In the genomic region with DNA sequence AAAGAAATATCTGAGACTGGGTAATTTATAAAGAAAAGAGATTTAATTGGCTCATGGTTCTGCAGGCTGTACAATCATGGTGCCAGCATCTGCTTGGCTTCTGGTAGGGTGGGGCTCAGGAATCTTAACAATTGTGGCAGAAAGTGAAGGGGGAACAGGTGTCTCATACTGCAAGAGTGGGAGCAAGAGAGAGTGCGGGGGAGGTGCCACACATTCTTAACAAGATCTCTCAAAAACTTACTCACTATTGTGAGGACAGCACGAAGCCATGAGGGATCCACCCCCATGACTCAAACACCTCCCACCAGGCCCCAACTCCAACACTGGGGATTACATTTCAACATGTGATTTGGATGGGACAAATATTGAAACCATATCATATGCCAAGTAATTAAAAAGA, we compare ENCODE assay signal across 18 cellular contexts.
DNase-seq lines count a peak whose midpoint lies in the region; ATAC-seq and TF ChIP-seq lines count a peak whose summit lies in the region.
"Had no signal": no experiment of that assay in that cellular context is flagged by ENCODE, and none has a peak within 500 bp of the region (broad histone marks: within the 10 kb centered on the region; RNA-seq: fewer than 3 reads in every experiment).

No MANE protein-coding gene starts in this region.

- POLR2A ChIA-PET in HEK293 (lab: Yijun Ruan, JAX) = no interaction called here

- H3K9me3 ChIP-seq in HEK293 (ENCODE audit: control insufficient read depth, insufficient read depth, low read depth, low read length) = no peaks in the 10 kb centered on the region

- H3K27me3 ChIP-seq in brain microvascular endothelial cell (replicated peaks) = no peaks in the 10 kb centered on the region

- in situ Hi-C loops in brain microvascular endothelial cell (cut with HindIII; ENCODE audit: low pct_ligation_motif_present, low sequenced_read_pairs) = no loop called here

- no peaks in the 10 kb centered on the region for H3K4me1 ChIP-seq in HEK293 (ENCODE audit: control insufficient read depth, insufficient read depth, low read length)

- CTCF ChIA-PET in HEK293 (lab: Yijun Ruan, JAX) = no interaction called here

- no peak overlapping the region for H3K4me3 ChIP-seq in HEK293 (ENCODE audit: low read depth, low read length)
- no peak overlapping the region for H3K4me3 ChIP-seq in brain microvascular endothelial cell (ENCODE audit: low read depth, low read length)
- H3K4me3 ChIP-seq: GM12878 had no signal

- TF ChIP-seq CTCF in HEK293 (tag by site-specific recombination; IDR thresholded peaks at IDR 0.05) (no peak), brain microvascular endothelial cell (IDR thresholded peaks at IDR 0.05; ENCODE audit: low read depth, low read length, missing control alignments) (no peak)

- ATAC-seq in GM19351 (IDR thresholded peaks at IDR 0.05; ENCODE audit: unreplicated experiment) = no peak
- ATAC-seq: GM12878, HCT116, Panc1 had no signal

- H3K27ac ChIP-seq in HEK293 (ENCODE audit: extremely low read depth, low read depth, low read length) (no peak overlapping the region), brain microvascular endothelial cell (no peak overlapping the region)

- DNase-seq in NCI-H82 (lab: John Stamatoyannopoulos, UW) (peak; percentile 7), NCI-H82 treated with DMSO at 0.1 percent for 48 hours (lab: John Stamatoyannopoulos, UW; ENCODE audit: unreplicated experiment) (no peak), brain microvascular endothelial cell (peak; percentile 12), kidney tubule cell (ENCODE audit: low spot score) (peak; percentile 35), activated gamma-delta T cell (lab: John Stamatoyannopoulos, UW) (no peak), SKM-1 treated with dmso at 0.1 percent for 144 hours (lab: John Stamatoyannopoulos, UW; ENCODE audit: unreplicated experiment) (no peak)
- DNase-seq: 8988T, COR-L47, DMS53, NCI-H1048, NCI-H2107, NCI-H446, SHP77 had no signal

- H3K36me3 ChIP-seq in HEK293 (ENCODE audit: control insufficient read depth in 2 of 2, insufficient read depth in 1 of 2, low read length in 2 of 2) (no peaks in the 10 kb centered on the region), brain microvascular endothelial cell (replicated peaks) (no peaks in the 10 kb centered on the region)

TF ChIP-seq in HEK293, 187 proteins besides CTCF, POLR2A, EP300 and RAD21:
- TF ChIP-seq ZNF16 (tag by site-specific recombination; IDR thresholded peaks at IDR 0.05; ENCODE audit: low read depth) = no peak
- TF ChIP-seq, protein P1, sequence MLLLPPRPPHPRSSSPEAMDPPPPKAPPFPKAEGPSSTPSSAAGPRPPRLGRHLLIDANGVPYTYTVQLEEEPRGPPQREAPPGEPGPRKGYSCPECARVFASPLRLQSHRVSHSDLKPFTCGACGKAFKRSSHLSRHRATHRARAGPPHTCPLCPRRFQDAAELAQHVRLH (tag by site-specific recombination; IDR thresholded peaks at IDR 0.05) = no peak
- TF ChIP-seq, protein P2, sequence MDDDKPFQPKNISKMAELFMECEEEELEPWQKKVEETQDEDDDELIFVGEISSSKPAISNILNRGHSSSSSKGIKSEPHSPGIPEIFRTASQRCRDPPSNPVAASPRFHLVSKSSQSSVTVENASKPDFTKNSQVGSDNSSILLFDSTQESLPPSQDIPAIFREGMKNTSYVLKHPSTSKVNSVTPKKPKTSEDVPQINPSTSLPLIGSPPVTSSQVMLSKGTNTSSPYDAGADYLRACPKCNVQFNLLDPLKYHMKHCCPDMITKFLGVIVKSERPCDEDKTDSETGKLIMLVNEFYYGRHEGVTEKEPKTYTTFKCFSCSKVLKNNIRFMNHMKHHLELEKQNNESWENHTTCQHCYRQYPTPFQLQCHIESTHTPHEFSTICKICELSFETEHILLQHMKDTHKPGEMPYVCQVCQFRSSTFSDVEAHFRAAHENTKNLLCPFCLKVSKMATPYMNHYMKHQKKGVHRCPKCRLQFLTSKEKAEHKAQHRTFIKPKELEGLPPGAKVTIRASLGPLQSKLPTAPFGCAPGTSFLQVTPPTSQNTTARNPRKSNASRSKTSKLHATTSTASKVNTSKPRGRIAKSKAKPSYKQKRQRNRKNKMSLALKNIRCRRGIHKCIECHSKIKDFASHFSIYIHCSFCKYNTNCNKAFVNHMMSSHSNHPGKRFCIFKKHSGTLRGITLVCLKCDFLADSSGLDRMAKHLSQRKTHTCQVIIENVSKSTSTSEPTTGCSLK (tag by site-specific recombination; IDR thresholded peaks at IDR 0.05) = no peak
- peak; percentile 37 for TF ChIP-seq ZFHX2 (tag by site-specific recombination; conservative IDR thresholded peaks at IDR 0.05)
- TF ChIP-seq ZXDB (tag by site-specific recombination; IDR thresholded peaks at IDR 0.05) = no peak
- TF ChIP-seq ZNF660 (tag by site-specific recombination; IDR thresholded peaks at IDR 0.05) = no peak
- no peak for TF ChIP-seq KLF10 (tag by site-specific recombination; IDR thresholded peaks at IDR 0.05)
- TF ChIP-seq, protein P3, sequence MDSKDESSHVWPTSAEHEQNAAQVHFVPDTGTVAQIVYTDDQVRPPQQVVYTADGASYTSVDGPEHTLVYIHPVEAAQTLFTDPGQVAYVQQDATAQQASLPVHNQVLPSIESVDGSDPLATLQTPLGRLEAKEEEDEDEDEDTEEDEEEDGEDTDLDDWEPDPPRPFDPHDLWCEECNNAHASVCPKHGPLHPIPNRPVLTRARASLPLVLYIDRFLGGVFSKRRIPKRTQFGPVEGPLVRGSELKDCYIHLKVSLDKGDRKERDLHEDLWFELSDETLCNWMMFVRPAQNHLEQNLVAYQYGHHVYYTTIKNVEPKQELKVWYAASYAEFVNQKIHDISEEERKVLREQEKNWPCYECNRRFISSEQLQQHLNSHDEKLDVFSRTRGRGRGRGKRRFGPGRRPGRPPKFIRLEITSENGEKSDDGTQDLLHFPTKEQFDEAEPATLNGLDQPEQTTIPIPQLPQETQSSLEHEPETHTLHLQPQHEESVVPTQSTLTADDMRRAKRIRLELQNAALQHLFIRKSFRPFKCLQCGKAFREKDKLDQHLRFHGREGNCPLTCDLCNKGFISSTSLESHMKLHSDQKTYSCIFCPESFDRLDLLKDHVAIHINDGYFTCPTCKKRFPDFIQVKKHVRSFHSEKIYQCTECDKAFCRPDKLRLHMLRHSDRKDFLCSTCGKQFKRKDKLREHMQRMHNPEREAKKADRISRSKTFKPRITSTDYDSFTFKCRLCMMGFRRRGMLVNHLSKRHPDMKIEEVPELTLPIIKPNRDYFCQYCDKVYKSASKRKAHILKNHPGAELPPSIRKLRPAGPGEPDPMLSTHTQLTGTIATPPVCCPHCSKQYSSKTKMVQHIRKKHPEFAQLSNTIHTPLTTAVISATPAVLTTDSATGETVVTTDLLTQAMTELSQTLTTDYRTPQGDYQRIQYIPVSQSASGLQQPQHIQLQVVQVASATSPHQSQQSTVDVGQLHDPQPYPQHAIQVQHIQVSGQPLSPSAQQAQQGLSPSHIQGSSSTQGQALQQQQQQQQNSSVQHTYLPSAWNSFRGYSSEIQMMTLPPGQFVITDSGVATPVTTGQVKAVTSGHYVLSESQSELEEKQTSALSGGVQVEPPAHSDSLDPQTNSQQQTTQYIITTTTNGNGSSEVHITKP (tag by site-specific recombination; IDR thresholded peaks at IDR 0.05) = no peak
- TF ChIP-seq ZNF658 (tag by site-specific recombination; IDR thresholded peaks at IDR 0.05) = no peak
- peak; percentile 57 for TF ChIP-seq EGR2 (tag by site-specific recombination; IDR thresholded peaks at IDR 0.05; ENCODE audit: low read depth)
TF ChIP-seq in HEK293: peak in this region for 2.

Comparison
In these comparisons a context has a peak if more than half of its experiments do, and no peak if none do; other contexts are left out.
1. DNase-seq: peak in NCI-H82 (single experiment), brain microvascular endothelial cell (single experiment) and kidney tubule cell (single experiment); none in NCI-H82 treated with DMSO at 0.1 percent for 48 hours (single experiment), activated gamma-delta T cell (single experiment) and SKM-1 treated with dmso at 0.1 percent for 144 hours (single experiment).